8 cellular contexts compared by ENCODE assay signal in the genomic region with DNA sequence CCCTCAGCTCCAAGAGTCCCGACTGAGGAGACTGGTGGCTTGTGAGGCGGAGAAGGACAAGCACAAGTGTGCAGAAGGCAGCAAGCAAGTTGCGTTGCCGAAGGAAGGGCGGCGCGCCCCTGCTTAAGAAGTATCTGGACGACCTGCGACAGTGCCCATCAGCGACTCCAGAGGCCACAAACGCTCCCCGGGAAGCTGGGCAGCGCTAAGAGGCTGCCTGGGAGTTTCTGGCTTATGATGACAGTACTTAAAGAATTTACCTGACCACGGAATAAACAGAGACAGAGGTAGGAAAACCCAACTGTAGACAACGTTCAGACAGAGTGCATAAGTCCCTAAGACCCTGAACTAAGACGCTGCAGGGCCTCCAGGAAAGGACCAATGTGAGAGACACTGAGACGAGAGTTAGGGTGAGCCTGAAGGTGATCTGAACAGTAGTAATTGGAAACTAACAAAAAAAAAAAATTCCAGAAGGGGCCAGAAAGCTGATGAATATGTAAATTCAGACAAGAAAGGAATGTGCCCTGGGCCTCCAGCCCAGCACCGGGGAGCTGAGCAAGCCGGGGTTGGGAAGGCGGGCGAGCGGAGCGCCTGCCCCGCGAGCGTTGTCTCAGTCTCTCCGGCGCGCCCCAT. TPM values are rescaled to one million over a fixed set of nuclear protein-coding genes. Genes with fewer than 3 reads are reported as not detected.
A peak's percentile ranks its signal among the peaks of the same experiment; 100 is the strongest.
DNase-seq lines count a peak whose midpoint lies in the region; ATAC-seq lines count a peak whose summit lies in the region.

No MANE protein-coding gene starts in this region.

- H3K4me1 ChIP-seq in HUES6 (ENCODE audit: control insufficient read depth, insufficient read depth, low read length) (peaks cover 31% of the 10 kb centered on the region), subcutaneous abdominal adipose tissue (ENCODE audit: control insufficient read depth in 5 of 5, insufficient read depth in 5 of 5, low read length in 5 of 5) (peaks cover 0 to 43% (median 31%) of the 10 kb centered on the region in 5 donors)

- peak overlapping the region; percentile 86 for H3K4me3 Mint-ChIP-seq in activated naive CD8-positive, alpha-beta T cell treated with anti-CD3 and anti-CD28 coated beads, Interleukin-2, amount 10 ng/mL, durations not matched to agents 7 days and 5 days

- POLR2A ChIA-PET in activated naive CD8-positive, alpha-beta T cell treated with anti-CD3 and anti-CD28 coated beads, Interleukin-2, amount 10 ng/mL, durations not matched to agents 7 days and 5 days (lab: Charles Lee): interaction anchor here (0.5 to 4.1 kb wide), 22 partner anchors 10 to 158 kb away, joined by 3 to 50 read pairs (median 5); partner anchors contain the start of gene CYCS

- peaks cover 3% of the 10 kb centered on the region for H3K27me3 Mint-ChIP-seq in activated naive CD8-positive, alpha-beta T cell treated with anti-CD3 and anti-CD28 coated beads, Interleukin-2, amount 10 ng/mL, durations not matched to agents 7 days and 5 days

- peaks cover 16% of the 10 kb centered on the region for H3K36me3 Mint-ChIP-seq in activated naive CD8-positive, alpha-beta T cell treated with anti-CD3 and anti-CD28 coated beads, Interleukin-2, amount 10 ng/mL, durations not matched to agents 7 days and 5 days

- peak; percentile 36 for DNase-seq in activated T-cell treated with anti-CD3 and anti-CD28 coated beads, Interleukin-2, amount 50 U/mL, for 1 hour
- DNase-seq in activated T-cell treated with anti-CD3 and anti-CD28 coated beads for 4 hours: no peak
- DNase-seq in activated naive CD8-positive, alpha-beta T cell treated with anti-CD3 and anti-CD28 coated beads, Interleukin-2, amount 10 ng/mL, durations not matched to agents 7 days and 5 days: peak; percentile 37
- peak; percentile 64 for DNase-seq in islet precursor cell
- no peak for DNase-seq in SHP77 treated with DMSO at 0.1 percent for 48 hours (lab: John Stamatoyannopoulos, UW)
- no peak for DNase-seq in AG08396 (ENCODE audit: low spot score)

- peak overlapping the region; percentile 68 for H3K27ac Mint-ChIP-seq in activated naive CD8-positive, alpha-beta T cell treated with anti-CD3 and anti-CD28 coated beads, Interleukin-2, amount 10 ng/mL, durations not matched to agents 7 days and 5 days

- H3K36me3 ChIP-seq in HUES6 (ENCODE audit: control insufficient read depth, insufficient read depth, low read length) (no peaks in the 10 kb centered on the region), subcutaneous abdominal adipose tissue (ENCODE audit: control insufficient read depth in 5 of 5, insufficient read depth in 5 of 5, low read length in 5 of 5) (no peaks in the 10 kb centered on the region)

- H3K27ac ChIP-seq in HUES6 (ENCODE audit: low read depth, low read length) (peak overlapping the region; percentile 19; the same call in 1 of the 2 replicates), subcutaneous abdominal adipose tissue (ENCODE audit: low read depth, low read length) (no peak overlapping the region)

- peak overlapping the region; percentile 70 for H3K9ac ChIP-seq in HUES6 (ENCODE audit: low read length)
- H3K9ac ChIP-seq in subcutaneous abdominal adipose tissue (ENCODE audit: low read length in 5 of 5): peak overlapping the region in 3 of 5 donors; percentile 58 to 76 (median 59)

- H3K4me1 Mint-ChIP-seq in activated naive CD8-positive, alpha-beta T cell treated with anti-CD3 and anti-CD28 coated beads, Interleukin-2, amount 10 ng/mL, durations not matched to agents 7 days and 5 days: peaks cover 52% of the 10 kb centered on the region

- H3K4me3 ChIP-seq in HUES6 (ENCODE audit: low read depth, low read length) (peak overlapping the region; percentile 86), subcutaneous abdominal adipose tissue (ENCODE audit: low read depth in 1 of 5, low read length in 5 of 5) (peak overlapping the region; percentile 56 to 94 (median 88))

- H3K27me3 ChIP-seq in HUES6 (ENCODE audit: control insufficient read depth, insufficient read depth, low read length) (peaks cover 39% of the 10 kb centered on the region), subcutaneous abdominal adipose tissue (ENCODE audit: control insufficient read depth in 5 of 5, insufficient read depth in 4 of 5, low read length in 5 of 5) (peaks cover 0 to 4% (median 0%) of the 10 kb centered on the region in 5 donors)

- ATAC-seq in activated naive CD8-positive, alpha-beta T cell treated with anti-CD3 and anti-CD28 coated beads, Interleukin-2, amount 10 ng/mL, durations not matched to agents 7 days and 5 days (ENCODE audit: low read depth): peak; percentile 2

- no peaks in the 10 kb centered on the region for H3K9me3 Mint-ChIP-seq in activated naive CD8-positive, alpha-beta T cell treated with anti-CD3 and anti-CD28 coated beads, Interleukin-2, amount 10 ng/mL, durations not matched to agents 7 days and 5 days

- H3K9me3 ChIP-seq in HUES6 (ENCODE audit: control insufficient read depth, insufficient read depth, low read depth, low read length): peaks cover 1% of the 10 kb centered on the region; the same call in 1 of the 2 replicates
- H3K9me3 ChIP-seq in subcutaneous abdominal adipose tissue (ENCODE audit: control insufficient read depth in 5 of 5, low read length in 5 of 5): no peaks in the 10 kb centered on the region

RNA-seq across cellular contexts. Expression of gene OSBPL3, which starts 1.0 kb away (rescaled TPM):
- total RNA-seq in activated naive CD8-positive, alpha-beta T cell treated with anti-CD3 and anti-CD28 coated beads, Interleukin-2, amount 10 ng/mL, durations not matched to agents 7 days and 5 days: 10 to 100 TPM; 47.8 to 60.1 TPM

Comparison
In these comparisons a context has a peak if more than half of its experiments do, and no peak if none do; other contexts are left out.
1. DNase-seq: peak in activated T-cell treated with anti-CD3 and anti-CD28 coated beads, Interleukin-2, amount 50 U/mL, for 1 hour (single experiment), activated naive CD8-positive, alpha-beta T cell treated with anti-CD3 and anti-CD28 coated beads, Interleukin-2, amount 10 ng/mL, durations not matched to agents 7 days and 5 days (single experiment) and islet precursor cell (single experiment); none in activated T-cell treated with anti-CD3 and anti-CD28 coated beads for 4 hours (single experiment), SHP77 treated with DMSO at 0.1 percent for 48 hours (single experiment) and AG08396 (single experiment).